ENCODE assay signal across 28 cellular contexts in genomic region chr19:47695533-47696262, GRCh38. TPM values are rescaled to one million over a fixed set of nuclear protein-coding genes. Genes with fewer than 3 reads are reported as not detected.
A peak's percentile ranks its signal among the peaks of the same experiment; 100 is the strongest.
DNase-seq lines count a peak whose midpoint lies in the region; ATAC-seq and TF ChIP-seq lines count a peak whose summit lies in the region.
"Had no signal": no experiment of that assay in that cellular context is flagged by ENCODE, and none has a peak within 500 bp of the region (broad histone marks: within the 10 kb centered on the region; RNA-seq: fewer than 3 reads in every experiment).

No MANE protein-coding gene starts in this region.

- H3K4me3 Mint-ChIP-seq in H9 (no peak overlapping the region; a peak in 1 of 5 replicates), glutamatergic neuron (ENCODE audit: unreplicated experiment) (peak overlapping the region; percentile 31)
- no peak overlapping the region for H3K4me3 Mint-ChIP-seq in activated CD8-positive, alpha-beta T cell treated with anti-CD3 and anti-CD28 coated beads for 36 hours
- H3K4me3 Mint-ChIP-seq in stimulated activated effector memory CD8-positive, alpha-beta T cell treated with anti-CD3 and anti-CD28 coated beads, Interleukin-12 subunit alpha, Interleukin-12 subunit beta, amount 100 ng/mL, for 72 hours = no peak overlapping the region
- H3K4me3 Mint-ChIP-seq: activated naive CD8-positive, alpha-beta T cell; T-cell had no signal

- ATAC-seq in activated CD8-positive, alpha-beta T cell treated with anti-CD3 and anti-CD28 coated beads for 36 hours = no peak
- ATAC-seq in stimulated activated effector memory CD8-positive, alpha-beta T cell treated with anti-CD3 and anti-CD28 coated beads, Interleukin-12 subunit alpha, Interleukin-12 subunit beta, amount 100 ng/mL, for 72 hours = no peak
- ATAC-seq: foreskin keratinocyte, heart right ventricle, left ventricle myocardium superior, T-cell had no signal

- WGBS in H9 (ENCODE audit: extremely low coverage, insufficient read length, low lambda C conversion rate) = no CpG with 5 or more reads among the region's 26 CpGs

- TF ChIP-seq CTCF in H9 (conservative IDR thresholded peaks at IDR 0.05) (no peak), glutamatergic neuron (IDR thresholded peaks at IDR 0.05; ENCODE audit: partially characterized antibody, unreplicated experiment) (no peak)
- no peak for TF ChIP-seq CTCF in activated CD8-positive, alpha-beta T cell treated with anti-CD3 and anti-CD28 coated beads for 36 hours (IDR thresholded peaks at IDR 0.05)

- no peak overlapping the region for H2AFZ ChIP-seq in H9 (ENCODE audit: low read length)

- H3K79me2 ChIP-seq in H9 (ENCODE audit: insufficient read depth, low read length) = no peaks in the 10 kb centered on the region

- H2BK20ac ChIP-seq in H9 (ENCODE audit: low read depth, low read length, poor library complexity, severe bottlenecking) = no peak overlapping the region

- H2BK5ac ChIP-seq in H9 (ENCODE audit: insufficient read length, low read length) = no peak overlapping the region

- no peak overlapping the region for H4K91ac ChIP-seq in H9 (ENCODE audit: insufficient read length, low read depth, low read length)

- no peaks in the 10 kb centered on the region; a peak in 1 of 5 replicates for H3K9me3 Mint-ChIP-seq in H9
- H3K9me3 Mint-ChIP-seq in activated CD8-positive, alpha-beta T cell treated with anti-CD3 and anti-CD28 coated beads for 36 hours = no peaks in the 10 kb centered on the region
- H3K9me3 Mint-ChIP-seq in glutamatergic neuron (ENCODE audit: unreplicated experiment) = peaks cover 3% of the 10 kb centered on the region
- H3K9me3 Mint-ChIP-seq in stimulated activated effector memory CD8-positive, alpha-beta T cell treated with anti-CD3 and anti-CD28 coated beads, Interleukin-12 subunit alpha, Interleukin-12 subunit beta, amount 100 ng/mL, for 72 hours = no peaks in the 10 kb centered on the region
- H3K9me3 Mint-ChIP-seq: T-cell had no signal

- no peak overlapping the region for H2BK15ac ChIP-seq in H9 (ENCODE audit: low read depth, low read length)

- H3K4ac ChIP-seq in H9 (ENCODE audit: low read depth, low read length) = no peak overlapping the region

- no peaks in the 10 kb centered on the region for H3K23me2 ChIP-seq in H9 (ENCODE audit: insufficient read length, low read depth, low read length, poor library complexity, severe bottlenecking)

- POLR2A ChIA-PET in activated CD8-positive, alpha-beta T cell treated with anti-CD3 and anti-CD28 coated beads for 36 hours (lab: Charles Lee) = no interaction called here

- H3K27ac Mint-ChIP-seq in H9 = peak overlapping the region in 2 of 3 experiments; percentile 58 to 68; a peak in 4 of 7 replicates
- peak overlapping the region; percentile 22 for H3K27ac Mint-ChIP-seq in activated CD8-positive, alpha-beta T cell treated with anti-CD3 and anti-CD28 coated beads for 36 hours
- H3K27ac Mint-ChIP-seq in glutamatergic neuron (ENCODE audit: unreplicated experiment) = peak overlapping the region; percentile 34
- H3K27ac Mint-ChIP-seq in stimulated activated effector memory CD8-positive, alpha-beta T cell treated with anti-CD3 and anti-CD28 coated beads, Interleukin-12 subunit alpha, Interleukin-12 subunit beta, amount 100 ng/mL, for 72 hours = peak overlapping the region; percentile 17
- H3K27ac Mint-ChIP-seq: activated naive CD8-positive, alpha-beta T cell had no signal

- no peak for DNase-seq in H9
- DNase-seq in activated CD8-positive, alpha-beta T cell treated with anti-CD3 and anti-CD28 coated beads for 36 hours = no peak
- no peak for DNase-seq in glutamatergic neuron
- no peak for DNase-seq in stimulated activated effector memory CD8-positive, alpha-beta T cell treated with anti-CD3 and anti-CD28 coated beads, Interleukin-12 subunit alpha, Interleukin-12 subunit beta, amount 100 ng/mL, for 72 hours (ENCODE audit: low spot score in 2 of 2)
- DNase-seq in epidermal melanocyte (ENCODE audit: insufficient read length, low spot score) = no peak
- no peak for DNase-seq in SKM-1 treated with dmso at 0.1 percent for 144 hours (lab: John Stamatoyannopoulos, UW; ENCODE audit: unreplicated experiment)
- no peak for DNase-seq in dermis blood vessel endothelial cell
- DNase-seq: activated CD4-positive, CD25-positive, alpha-beta regulatory T cell treated with anti-CD3 and anti-CD28 coated beads, Interleukin-2, amount 50 U/mL, for 72 hours; activated effector memory CD4-positive, alpha-beta T cell treated with Interleukin-2 at 50 U/mL for 16 hours; aorta; esophagus squamous epithelium; foreskin keratinocyte; GOT3; heart right ventricle; KG1; left ventricle myocardium superior; NCI-H1092 treated with DMSO at 0.1 percent for 48 hours; NCI-H187; NCI-H2171 treated with DMSO at 0.1 percent for 48 hours; NCI-H510A; RPMI8226; stimulated activated CD4-positive, alpha-beta T cell treated with anti-CD3 and anti-CD28 coated beads, Interleukin-4, amount 100 ng/mL, for 24 hours; T-cell; transverse colon had no signal

- H4K20me1 ChIP-seq in H9 (ENCODE audit: control insufficient read depth, insufficient read depth, insufficient read length) = no peaks in the 10 kb centered on the region

- H3T11ph ChIP-seq in H9 (ENCODE audit: low read length) = no peak overlapping the region

- H3K23ac ChIP-seq in H9 (ENCODE audit: insufficient read length, low read depth, low read length) = no peak overlapping the region

- no peak overlapping the region for H3K27ac ChIP-seq in H9 (ENCODE audit: insufficient read length, low read depth, low read length)
- H3K27ac ChIP-seq: BLaER1, esophagus squamous epithelium, foreskin keratinocyte, heart right ventricle, SJSA1, transverse colon had no signal

- no peak overlapping the region for H2AK5ac ChIP-seq in H9 (ENCODE audit: insufficient read length, low read length)

- peaks cover 12 to 41% (median 40%) of the 10 kb centered on the region in 3 experiments; a peak in 6 of 7 replicates for H3K36me3 Mint-ChIP-seq in H9 (ENCODE audit: insufficient read depth in 1 of 3, low read depth in 3 of 3)
- H3K36me3 Mint-ChIP-seq in activated CD8-positive, alpha-beta T cell treated with anti-CD3 and anti-CD28 coated beads for 36 hours (ENCODE audit: low read depth) = peaks cover 2% of the 10 kb centered on the region
- H3K36me3 Mint-ChIP-seq in glutamatergic neuron (ENCODE audit: unreplicated experiment) = no peaks in the 10 kb centered on the region
- peaks cover 18% of the 10 kb centered on the region for H3K36me3 Mint-ChIP-seq in stimulated activated effector memory CD8-positive, alpha-beta T cell treated with anti-CD3 and anti-CD28 coated beads, Interleukin-12 subunit alpha, Interleukin-12 subunit beta, amount 100 ng/mL, for 72 hours
- H3K36me3 Mint-ChIP-seq: activated naive CD8-positive, alpha-beta T cell had no signal

- H3K9me3 ChIP-seq in H9 (ENCODE audit: control insufficient read depth, low read depth, low read length) = no peaks in the 10 kb centered on the region
- H3K9me3 ChIP-seq: BLaER1, esophagus squamous epithelium, SJSA1, transverse colon had no signal

- H3K4me1 Mint-ChIP-seq in H9 (peaks cover 2 to 9% of the 10 kb centered on the region in 2 experiments; a peak in 3 of 4 replicates), glutamatergic neuron (ENCODE audit: low read depth, unreplicated experiment) (peaks cover 6% of the 10 kb centered on the region)
- H3K4me1 Mint-ChIP-seq in activated CD8-positive, alpha-beta T cell treated with anti-CD3 and anti-CD28 coated beads for 36 hours (ENCODE audit: low read depth) = no peaks in the 10 kb centered on the region
- H3K4me1 Mint-ChIP-seq in stimulated activated effector memory CD8-positive, alpha-beta T cell treated with anti-CD3 and anti-CD28 coated beads, Interleukin-12 subunit alpha, Interleukin-12 subunit beta, amount 100 ng/mL, for 72 hours = peaks cover 5% of the 10 kb centered on the region

- no peak overlapping the region; the same call in 1 of the 2 replicates for H3K14ac ChIP-seq in H9 (ENCODE audit: insufficient read depth, low read length)

- no peak overlapping the region for H3K18ac ChIP-seq in H9 (ENCODE audit: insufficient read length, low read depth, low read length)

- no peaks in the 10 kb centered on the region for H3K79me1 ChIP-seq in H9 (ENCODE audit: insufficient read depth, low read depth, low read length, poor library complexity, severe bottlenecking)

- CTCF ChIA-PET in activated CD8-positive, alpha-beta T cell treated with anti-CD3 and anti-CD28 coated beads for 36 hours (lab: Charles Lee) = interaction anchor here (0.8 to 2.0 kb wide), 3 partner anchors 11 to 266 kb away, joined by 4 to 8 read pairs (median 5); partner anchors contain the start of gene EHD2

- H3K4me2 ChIP-seq in H9 (ENCODE audit: insufficient read depth, insufficient read length, low read length) = no peak overlapping the region
- H3K4me2 ChIP-seq: BLaER1 had no signal

- H2BK12ac ChIP-seq in H9 (ENCODE audit: insufficient read length, low read depth, low read length) = no peak overlapping the region

- H3K56ac ChIP-seq in H9 (ENCODE audit: insufficient read length, low read depth, low read length) = no peak overlapping the region

- H3K27me3 Mint-ChIP-seq in H9 (ENCODE audit: low read depth) (no peaks in the 10 kb centered on the region), glutamatergic neuron (ENCODE audit: unreplicated experiment) (peaks cover 13% of the 10 kb centered on the region)
- no peaks in the 10 kb centered on the region for H3K27me3 Mint-ChIP-seq in activated CD8-positive, alpha-beta T cell treated with anti-CD3 and anti-CD28 coated beads for 36 hours
- H3K27me3 Mint-ChIP-seq: activated naive CD8-positive, alpha-beta T cell; T-cell had no signal

- intact Hi-C loops in activated CD8-positive, alpha-beta T cell treated with anti-CD3 and anti-CD28 coated beads for 36 hours (cut with micrococcal nuclease) = no loop called here

- H3K4me1 ChIP-seq in H9 (ENCODE audit: insufficient read depth, low read length) = no peaks in the 10 kb centered on the region
- H3K4me1 ChIP-seq: BLaER1, foreskin keratinocyte had no signal

- no peak overlapping the region for H2BK120ac ChIP-seq in H9 (ENCODE audit: low read depth, low read length, poor library complexity, severe bottlenecking)

- no peaks in the 10 kb centered on the region for H3K27me3 ChIP-seq in H9 (ENCODE audit: insufficient read depth, low read length)
- H3K27me3 ChIP-seq: BLaER1, esophagus squamous epithelium, foreskin keratinocyte, heart right ventricle, SJSA1, transverse colon had no signal

- H3K9ac ChIP-seq in H9 (ENCODE audit: extremely low read depth, insufficient read length, low read length) = no peak overlapping the region
- H3K9ac ChIP-seq: BLaER1 had no signal

- H4K5ac ChIP-seq in H9 (ENCODE audit: insufficient read length, low read depth, low read length) = no peak overlapping the region

- no peak overlapping the region for H4K8ac ChIP-seq in H9 (replicated peaks; ENCODE audit: insufficient read length, low read depth, low read length)

RNA-seq across cellular contexts. Expression of gene EHD2, which starts 17.5 kb away (rescaled TPM):
- 18.7 and 19.7 TPM in 2 replicates for total RNA-seq in H9 (2021)
- total RNA-seq in activated CD8-positive, alpha-beta T cell treated with anti-CD3 and anti-CD28 coated beads for 36 hours = 1 to 10 TPM; 1.1 to 1.4 TPM
- total RNA-seq in glutamatergic neuron (ENCODE audit: unreplicated experiment) = 7.6 TPM
- total RNA-seq in dermis blood vessel endothelial cell = 148 and 336 TPM in 2 replicates
- total RNA-seq: OCI-LY7 had no signal

RNA-seq across cellular contexts. Expression of gene NOP53, which starts 49.6 kb away (rescaled TPM):
- total RNA-seq in H9 (2021) = 325 and 332 TPM in 2 replicates
- total RNA-seq in activated CD8-positive, alpha-beta T cell treated with anti-CD3 and anti-CD28 coated beads for 36 hours = 100 to 1,000 TPM; 300 to 301 TPM
- total RNA-seq in glutamatergic neuron (ENCODE audit: unreplicated experiment) = 163 TPM
- total RNA-seq in dermis blood vessel endothelial cell = 68.3 and 105 TPM in 2 replicates
